In the genomic region with DNA sequence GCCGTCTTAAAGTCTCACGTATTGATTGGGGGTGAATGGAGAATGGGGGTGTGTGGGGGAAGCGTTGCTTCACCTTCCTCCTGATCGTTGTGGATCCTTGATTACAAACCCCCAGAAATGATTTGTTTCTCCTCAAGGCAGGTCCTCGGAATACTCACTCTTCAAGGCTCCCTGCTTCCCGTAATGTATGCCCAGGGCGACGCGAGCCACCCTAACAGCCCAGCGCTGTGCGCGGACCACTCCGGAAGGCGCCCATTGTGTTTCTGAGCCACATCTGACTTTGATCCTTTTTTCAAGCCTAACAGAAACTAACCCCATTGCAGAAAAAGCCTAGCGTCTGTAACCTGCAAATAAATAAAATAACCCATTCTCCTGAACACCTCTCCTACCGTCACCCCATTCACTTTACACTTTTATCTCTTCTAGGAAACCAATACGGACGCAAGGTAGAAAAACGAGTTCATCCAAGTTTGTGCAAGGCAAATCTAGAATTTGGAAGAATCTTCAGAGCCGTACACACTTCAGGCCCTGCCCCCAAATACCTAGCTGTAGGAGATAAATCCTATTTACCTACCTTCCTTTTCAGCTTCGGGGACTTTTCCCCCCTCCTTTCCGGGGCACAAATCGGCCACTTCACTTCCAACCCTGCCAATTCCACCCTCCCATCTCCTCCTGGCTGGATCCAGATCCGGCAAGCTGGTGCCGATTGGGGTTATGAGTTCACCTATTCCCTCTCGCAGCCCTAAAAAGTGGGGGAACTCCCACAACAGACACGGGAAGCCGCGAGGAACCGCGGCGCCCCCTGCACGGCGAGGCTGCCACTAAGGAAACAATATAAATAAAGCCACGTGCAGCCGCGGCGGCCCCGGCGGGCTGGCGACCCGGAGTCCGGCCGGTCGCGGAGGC, we compare ENCODE assay signal across 8 cellular contexts. TPM values are rescaled to one million over a fixed set of nuclear protein-coding genes. Genes with fewer than 3 reads are reported as not detected.
A peak's percentile ranks its signal among the peaks of the same experiment; 100 is the strongest.
DNase-seq lines count a peak whose midpoint lies in the region; ATAC-seq and TF ChIP-seq lines count a peak whose summit lies in the region.

No MANE protein-coding gene starts in this region.

- H3K9me2 ChIP-seq in hepatocyte (replicated peaks; ENCODE audit: insufficient read depth), result no peaks in the 10 kb centered on the region

- H3K4me3 ChIP-seq in hepatocyte, result peak overlapping the region; percentile 89
- H3K4me3 ChIP-seq in smooth muscle cell, result peak overlapping the region; percentile 93

- H3K36me3 Mint-ChIP-seq in activated T-cell treated with anti-CD3 and anti-CD28 coated beads, Interleukin-2, amount 50 U/mL, for 72 hours (ENCODE audit: insufficient read depth in 2 of 2), result no peaks in the 10 kb centered on the region

- WGBS in hepatocyte (ENCODE audit: low lambda C conversion rate, missing lambda C conversion rate), result 2% methylated on average over 43 of the region's 46 CpGs
- under 1% methylated on average over 46 of the region's 46 CpGs for WGBS in smooth muscle cell (ENCODE audit: low lambda C conversion rate)

- H4K20me1 ChIP-seq in hepatocyte (ENCODE audit: insufficient read depth, poor library complexity, severe bottlenecking) (no peaks in the 10 kb centered on the region), smooth muscle cell (ENCODE audit: low read depth) (no peaks in the 10 kb centered on the region)

- H3K27me3 Mint-ChIP-seq in activated T-cell treated with anti-CD3 and anti-CD28 coated beads, Interleukin-2, amount 50 U/mL, for 72 hours (ENCODE audit: low read depth), result peaks cover 21% of the 10 kb centered on the region

- no peak overlapping the region for H3K4me3 Mint-ChIP-seq in activated T-cell treated with anti-CD3 and anti-CD28 coated beads, Interleukin-2, amount 50 U/mL, for 72 hours

- peaks cover 20% of the 10 kb centered on the region for H3F3A ChIP-seq in smooth muscle cell (ENCODE audit: low read depth)

- H3K9ac ChIP-seq in smooth muscle cell (ENCODE audit: low read depth), result peak overlapping the region; percentile 16

- H3K27ac ChIP-seq in C4-2B (peak overlapping the region; percentile 76), hepatocyte (peak overlapping the region; percentile 83), smooth muscle cell (ENCODE audit: low read depth) (no peak overlapping the region)

- H3K36me3 ChIP-seq in hepatocyte (replicated peaks; ENCODE audit: insufficient read depth, low read depth) (no peaks in the 10 kb centered on the region), smooth muscle cell (ENCODE audit: low read depth) (no peaks in the 10 kb centered on the region)

- peaks cover 18% of the 10 kb centered on the region for H3K79me2 ChIP-seq in hepatocyte
- H3K79me2 ChIP-seq in smooth muscle cell (ENCODE audit: low read depth), result peaks cover 23% of the 10 kb centered on the region

- H3K9me3 ChIP-seq in hepatocyte (ENCODE audit: low read depth) (no peaks in the 10 kb centered on the region), smooth muscle cell (replicated peaks; ENCODE audit: low read depth) (no peaks in the 10 kb centered on the region)

- no peaks in the 10 kb centered on the region for H3K9me3 Mint-ChIP-seq in activated T-cell treated with anti-CD3 and anti-CD28 coated beads, Interleukin-2, amount 50 U/mL, for 72 hours

- DNase-seq in HT1080 (ENCODE audit: low read depth) (peak; percentile 11), hepatocyte (ENCODE audit: low spot score) (peak; percentile 64), smooth muscle cell (lab: John Stamatoyannopoulos, UW; ENCODE audit: unreplicated experiment) (no peak), SKM-1 (lab: John Stamatoyannopoulos, UW; ENCODE audit: unreplicated experiment) (no peak), SIG-M5 (lab: John Stamatoyannopoulos, UW) (no peak)
- DNase-seq in activated T-cell treated with anti-CD3 and anti-CD28 coated beads, Interleukin-2, amount 50 U/mL, for 72 hours, result peak; percentile 16 to 19

- H3K4me1 ChIP-seq in hepatocyte (ENCODE audit: insufficient read depth) (peaks cover 4% of the 10 kb centered on the region), smooth muscle cell (ENCODE audit: low read depth) (peaks cover 46% of the 10 kb centered on the region)

- no peak overlapping the region for H3K27ac Mint-ChIP-seq in activated T-cell treated with anti-CD3 and anti-CD28 coated beads, Interleukin-2, amount 50 U/mL, for 72 hours

- ATAC-seq in activated T-cell treated with anti-CD3 and anti-CD28 coated beads, Interleukin-2, amount 50 U/mL, for 72 hours (replicated peaks in 1 of 2), result peak; percentile 50 to 52
- no peak for ATAC-seq in HG03135 (IDR thresholded peaks at IDR 0.05; ENCODE audit: unreplicated experiment)

- H3K27me3 ChIP-seq in hepatocyte (no peaks in the 10 kb centered on the region), smooth muscle cell (ENCODE audit: low read depth) (no peaks in the 10 kb centered on the region)

- H2AFZ ChIP-seq in hepatocyte, result peak overlapping the region; percentile 93
- H2AFZ ChIP-seq in smooth muscle cell (ENCODE audit: low read depth), result peak overlapping the region; percentile 96

- H3K4me2 ChIP-seq in hepatocyte, result peak overlapping the region; percentile 86
- H3K4me2 ChIP-seq in smooth muscle cell, result peak overlapping the region; percentile 99

- no peak; the same call in 1 of the 2 replicates for TF ChIP-seq CTCF in C4-2B (conservative IDR thresholded peaks at IDR 0.05)
- TF ChIP-seq CTCF in hepatocyte (IDR thresholded peaks at IDR 0.05; ENCODE audit: poor library complexity), result peak; percentile 29
- TF ChIP-seq CTCF in smooth muscle cell (IDR thresholded peaks at IDR 0.05; ENCODE audit: borderline replicate concordance, insufficient read depth, poor library complexity, severe bottlenecking), result no peak

- H3K4me1 Mint-ChIP-seq in activated T-cell treated with anti-CD3 and anti-CD28 coated beads, Interleukin-2, amount 50 U/mL, for 72 hours (ENCODE audit: low read depth), result no peaks in the 10 kb centered on the region

RNA-seq across cellular contexts. Expression of gene PRTG, which starts 1.1 kb away (rescaled TPM):
- 3.3 and 8.4 TPM in 2 replicates for total RNA-seq in HT1080 (2014; rRNA removed; shearing (Covaris generic))
- polyA plus RNA-seq in HT1080 (2015; cell fraction: cytosol; rRNA removed), result 4.2 and 6.6 TPM in 2 replicates
- polyA plus RNA-seq in HT1080 (2015; cell fraction: nucleus; rRNA removed), result 9.3 and 10.1 TPM in 2 replicates
- under 1 TPM in 1 of 2 donors, not detected in 1; 0.25 TPM for total RNA-seq in activated T-cell treated with anti-CD3 and anti-CD28 coated beads, Interleukin-2, amount 50 U/mL, for 72 hours
- 10.8 and 19.0 TPM in 2 replicates for total RNA-seq in hepatocyte
- 6.6 and 7.8 TPM in 2 replicates for polyA plus RNA-seq in hepatocyte
- total RNA-seq in smooth muscle cell, result 7.9 and 17.2 TPM in 2 replicates
- polyA plus RNA-seq in smooth muscle cell, result 2.4 and 5.6 TPM in 2 replicates

Comparison
In these comparisons a context has a peak if more than half of its experiments do, and no peak if none do; other contexts are left out.
1. DNase-seq: peak in HT1080 (single experiment), activated T-cell treated with anti-CD3 and anti-CD28 coated beads, Interleukin-2, amount 50 U/mL, for 72 hours (2 of 2) and hepatocyte (single experiment); none in smooth muscle cell (single experiment), SKM-1 (single experiment) and SIG-M5 (single experiment).